14 cellular contexts compared by ENCODE assay signal in the genomic region with DNA sequence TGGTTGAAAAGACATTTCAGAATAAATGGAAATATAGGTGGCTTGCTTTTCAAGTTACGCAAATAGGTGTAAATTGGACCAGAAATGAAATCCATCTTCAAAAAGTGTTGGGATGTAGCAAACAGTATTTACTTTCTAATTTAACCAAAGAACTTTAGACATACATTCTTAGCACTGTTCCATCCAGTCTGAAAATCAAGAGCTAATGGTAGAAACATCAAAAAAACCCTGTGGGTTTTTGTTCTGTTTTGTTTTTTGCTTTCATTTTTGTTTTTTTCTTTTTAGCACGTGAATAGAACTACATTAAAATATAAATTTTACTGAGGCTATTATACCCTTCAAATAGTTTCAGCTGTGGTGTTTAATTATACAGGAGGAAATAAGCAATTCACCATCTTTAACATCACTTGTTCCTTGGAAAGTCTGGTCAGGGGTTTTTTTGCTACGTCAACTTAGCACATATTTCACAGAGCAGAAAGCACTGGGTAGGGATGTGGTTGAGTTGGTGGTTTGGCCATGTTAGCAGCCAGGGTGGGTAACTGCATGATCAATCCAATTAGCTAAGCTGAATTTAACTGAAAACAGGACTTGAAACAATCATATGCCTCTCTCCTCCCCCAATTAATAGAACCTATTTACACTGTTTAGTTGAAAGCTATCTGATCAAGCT.
DNase-seq lines count a peak whose midpoint lies in the region; ATAC-seq, FAIRE-seq and TF ChIP-seq lines count a peak whose summit lies in the region.
"Had no signal": no experiment of that assay in that cellular context is flagged by ENCODE, and none has a peak within 500 bp of the region (broad histone marks: within the 10 kb centered on the region; RNA-seq: fewer than 3 reads in every experiment).

No MANE protein-coding gene starts in this region.

- no peak overlapping the region for H3K4me3 Mint-ChIP-seq in CD14-positive monocyte

- ATAC-seq in HG02610 (IDR thresholded peaks at IDR 0.05; ENCODE audit: unreplicated experiment): peak; percentile 95
- ATAC-seq: naive thymus-derived CD4-positive, alpha-beta T cell had no signal

- H3K27ac Mint-ChIP-seq in CD14-positive monocyte: no peak overlapping the region
- H3K27ac Mint-ChIP-seq: naive thymus-derived CD4-positive, alpha-beta T cell had no signal

- peaks cover 0 to 2% (median 2%) of the 10 kb centered on the region in 3 donors for H3K27me3 Mint-ChIP-seq in CD14-positive monocyte (ENCODE audit: low read depth in 3 of 3)

- no peak for TF ChIP-seq CTCF in CD14-positive monocyte (IDR thresholded peaks at IDR 0.05)

- intact Hi-C loops in CD14-positive monocyte (cut with micrococcal nuclease): no loop called here

- no peaks in the 10 kb centered on the region for H3K4me1 Mint-ChIP-seq in CD14-positive monocyte

- H3K36me3 Mint-ChIP-seq in CD14-positive monocyte: no peaks in the 10 kb centered on the region

- H3K9me3 Mint-ChIP-seq in CD14-positive monocyte: peaks cover 1 to 17% (median 2%) of the 10 kb centered on the region in 7 donors

- peak; percentile 1 to 5 for DNase-seq in stimulated activated CD8-positive, alpha-beta memory T cell treated with anti-CD3 and anti-CD28 coated beads, Interleukin-15, amount 100 ng/mL, for 48 hours (ENCODE audit: low read depth in 2 of 2)
- DNase-seq in stimulated activated CD8-positive, alpha-beta memory T cell treated with anti-CD3 and anti-CD28 coated beads, Interleukin-4, amount 100 ng/mL, for 48 hours: no peak
- DNase-seq in KG1 (lab: John Stamatoyannopoulos, UW) (peak; percentile 11), urothelium cell line (ENCODE audit: low spot score) (no peak), CD14-positive monocyte (ENCODE audit: low spot score) (no peak), cortex of kidney (lab: John Stamatoyannopoulos, UW) (no peak), EL (no peak)
- DNase-seq: activated T-cell treated with anti-CD3 and anti-CD28 coated beads, Interleukin-2, amount 50 U/mL, for 1 hour; BE2C; NCI-H1930 had no signal

- FAIRE-seq in urothelium cell line (lab: Jason Lieb, UNC): no peak
- FAIRE-seq: H1, HTR-8/SVneo had no signal

Comparison
In these comparisons a context has a peak if more than half of its experiments do, and no peak if none do; other contexts are left out.
1. DNase-seq: peak in stimulated activated CD8-positive, alpha-beta memory T cell treated with anti-CD3 and anti-CD28 coated beads, Interleukin-15, amount 100 ng/mL, for 48 hours (2 of 2) and KG1 (single experiment); none in stimulated activated CD8-positive, alpha-beta memory T cell treated with anti-CD3 and anti-CD28 coated beads, Interleukin-4, amount 100 ng/mL, for 48 hours (single experiment), urothelium cell line (single experiment), CD14-positive monocyte (single experiment), cortex of kidney (single experiment) and EL (single experiment).